Comparison of ENCODE assay signal across 16 cellular contexts in genomic region chr17:72240333-72240732, GRCh38.
"Had no signal": no experiment of that assay in that cellular context is flagged by ENCODE, and none has a peak within 500 bp of the region (broad histone marks: within the 10 kb centered on the region; RNA-seq: fewer than 3 reads in every experiment).

No MANE protein-coding gene starts in this region.

- H3K36me3 ChIP-seq: lower lobe of right lung, neutrophil, right lobe of liver, thoracic aorta, upper lobe of left lung had no signal

- H3K27ac Mint-ChIP-seq: activated CD4-positive, alpha-beta T cell treated with anti-CD3 and anti-CD28 coated beads, Interleukin-2, amount 10 ng/mL, durations not matched to agents 24 days and 14 days; naive thymus-derived CD8-positive, alpha-beta T cell had no signal

- H3K27me3 Mint-ChIP-seq: activated CD4-positive, alpha-beta T cell treated with anti-CD3 and anti-CD28 coated beads, Interleukin-2, amount 10 ng/mL, durations not matched to agents 24 days and 14 days; activated naive CD4-positive, alpha-beta T cell treated with anti-CD3 and anti-CD28 coated beads, Interleukin-2, amount 10 ng/mL, durations not matched to agents 7 days and 5 days had no signal

- H3K36me3 Mint-ChIP-seq: activated naive CD4-positive, alpha-beta T cell treated with anti-CD3 and anti-CD28 coated beads, Interleukin-2, amount 10 ng/mL, durations not matched to agents 7 days and 5 days had no signal

- H3K27ac ChIP-seq: lower lobe of right lung, neutrophil, parathyroid adenoma, right lobe of liver, thoracic aorta, upper lobe of left lung had no signal

- H3K9me3 ChIP-seq: neutrophil had no signal

- H3K4me3 ChIP-seq: lower lobe of right lung, right lobe of liver, thoracic aorta, upper lobe of left lung had no signal

- H2AFZ ChIP-seq: parathyroid adenoma had no signal

- H3K79me2 ChIP-seq: parathyroid adenoma had no signal

- ATAC-seq: lower lobe of right lung; naive thymus-derived CD8-positive, alpha-beta T cell; right lobe of liver had no signal

- H3K4me1 Mint-ChIP-seq: activated CD4-positive, alpha-beta T cell treated with anti-CD3 and anti-CD28 coated beads, Interleukin-2, amount 10 ng/mL, durations not matched to agents 24 days and 14 days; activated naive CD4-positive, alpha-beta T cell treated with anti-CD3 and anti-CD28 coated beads, Interleukin-2, amount 10 ng/mL, durations not matched to agents 7 days and 5 days had no signal

- H3K4me3 Mint-ChIP-seq: activated CD4-positive, alpha-beta T cell treated with anti-CD3 and anti-CD28 coated beads, Interleukin-2, amount 10 ng/mL, durations not matched to agents 24 days and 14 days; activated naive CD4-positive, alpha-beta T cell treated with anti-CD3 and anti-CD28 coated beads, Interleukin-2, amount 10 ng/mL, durations not matched to agents 7 days and 5 days; naive thymus-derived CD8-positive, alpha-beta T cell had no signal

- DNase-seq: activated CD4-positive, alpha-beta T cell treated with anti-CD3 and anti-CD28 coated beads, Interleukin-2, amount 10 ng/mL, durations not matched to agents 24 days and 14 days; activated CD8-positive, alpha-beta memory T cell treated with anti-CD3 and anti-CD28 coated beads, Interleukin-2, amount 50 U/mL, for 4 hours; activated effector memory CD4-positive, alpha-beta T cell treated with Interleukin-2 at 50 U/mL for 16 hours; activated naive CD4-positive, alpha-beta T cell treated with anti-CD3 and anti-CD28 coated beads, Interleukin-2, amount 10 ng/mL, durations not matched to agents 7 days and 5 days; activated T-cell treated with anti-CD3 and anti-CD28 coated beads, Interleukin-2, amount 50 U/mL, for 48 hours; effector CD4-positive, alpha-beta T cell; hypothalamus; lower lobe of right lung; naive thymus-derived CD8-positive, alpha-beta T cell; right lobe of liver; small intestine; stimulated activated CD4-positive, alpha-beta T cell treated with anti-CD3 and anti-CD28 coated beads, Interleukin-4, amount 100 ng/mL, for 1 hour; upper lobe of left lung had no signal

- H3K4me1 ChIP-seq: lower lobe of right lung, parathyroid adenoma, right lobe of liver, upper lobe of left lung had no signal

- H3K27me3 ChIP-seq: neutrophil, right lobe of liver, upper lobe of left lung had no signal

- H3K9ac ChIP-seq: parathyroid adenoma had no signal
